ENCODE assay signal across 18 cellular contexts in genomic region chr17:78332530-78332929, GRCh38. TPM values are rescaled to one million over a fixed set of nuclear protein-coding genes. Genes with fewer than 3 reads are reported as not detected.
A peak's percentile ranks its signal among the peaks of the same experiment; 100 is the strongest.
DNase-seq lines count a peak whose midpoint lies in the region; ATAC-seq, FAIRE-seq and TF ChIP-seq lines count a peak whose summit lies in the region.
"Had no signal": no experiment of that assay in that cellular context is flagged by ENCODE, and none has a peak within 500 bp of the region (broad histone marks: within the 10 kb centered on the region; RNA-seq: fewer than 3 reads in every experiment).

No MANE protein-coding gene starts in this region.

- DNase-seq in A549 (ENCODE audit: low read depth in 1 of 2, low spot score in 1 of 2) = no peak
- DNase-seq in T-cell = no peak
- DNase-seq in NCI-H1048 (lab: John Stamatoyannopoulos, UW) = no peak
- DNase-seq in cerebellar nuclear complex (lab: John Stamatoyannopoulos, UW) = no peak
- no peak for DNase-seq in globus pallidus (ENCODE audit: low spot score)
- DNase-seq: activated gamma-delta T cell, GF-D8, Karpas-422, NCI-H1092 treated with DMSO at 0.1 percent for 48 hours, NCI-H2081 treated with DMSO at 0.1 percent for 48 hours, NCI-H510A, stomach had no signal

- peak overlapping the region; percentile 97 for H3K27ac Mint-ChIP-seq in T-cell
- peak overlapping the region; percentile 14 for H3K27ac Mint-ChIP-seq in dendritic cell treated with granulocyte-macrophage colony-stimulating factor and Interleukin-4, amounts not matched to agents 40 ng/mL and 50 ng/mL, for 4 days
- H3K27ac Mint-ChIP-seq: GM23338, type B pancreatic cell had no signal

- CTCF ChIA-PET in A549 (lab: Yijun Ruan, JAX) = interaction anchor here (1.0 to 2.0 kb wide), 4 partner anchors 13 to 28 kb away, joined by 3 to 8 read pairs (median 4); partner anchors contain the start of gene SOCS3
- CTCF ChIA-PET in T-cell (lab: Charles Lee) = no interaction called here

- H3K36me3 ChIP-seq in BLaER1 treated with 17β-estradiol and CSF1 and Interleukin-3, amounts not matched to agents 10 nM and 100 nM = no peaks in the 10 kb centered on the region
- H3K36me3 ChIP-seq: stomach had no signal

- peak overlapping the region in 1 of 3 donors; percentile 49 for H3K4me3 Mint-ChIP-seq in T-cell
- H3K4me3 Mint-ChIP-seq in dendritic cell treated with granulocyte-macrophage colony-stimulating factor and Interleukin-4, amounts not matched to agents 40 ng/mL and 50 ng/mL, for 4 days = no peak overlapping the region
- H3K4me3 Mint-ChIP-seq: GM23338, type B pancreatic cell had no signal

- TF ChIP-seq POLR2A in A549 (IDR thresholded peaks at IDR 0.05; ENCODE audit: low read length) = no peak

- H3K27me3 Mint-ChIP-seq in T-cell = no peaks in the 10 kb centered on the region
- H3K27me3 Mint-ChIP-seq in dendritic cell treated with granulocyte-macrophage colony-stimulating factor and Interleukin-4, amounts not matched to agents 40 ng/mL and 50 ng/mL, for 4 days = peaks cover 5% of the 10 kb centered on the region
- H3K27me3 Mint-ChIP-seq: type B pancreatic cell had no signal

- H3K9me3 ChIP-seq in A549 = no peaks in the 10 kb centered on the region
- H3K9me3 ChIP-seq in BLaER1 treated with 17β-estradiol and CSF1 and Interleukin-3, amounts not matched to agents 10 nM and 100 nM (replicated peaks in 1 of 11) = no peaks in the 10 kb centered on the region
- H3K9me3 ChIP-seq: stomach had no signal

- POLR2A ChIA-PET in A549 (lab: Yijun Ruan, JAX) (no interaction called here), T-cell (lab: Charles Lee) (no interaction called here)

- H3K4me3 ChIP-seq in A549 = no peak overlapping the region
- H3K4me3 ChIP-seq in BLaER1 treated with 17β-estradiol and CSF1 and Interleukin-3, amounts not matched to agents 10 nM and 100 nM = no peak overlapping the region
- H3K4me3 ChIP-seq: GM23338, stomach had no signal

- no peak for FAIRE-seq in A549 (lab: Jason Lieb, UNC)
- FAIRE-seq: colon had no signal

- no peak for TF ChIP-seq CTCF in A549 (IDR thresholded peaks at IDR 0.05)

- no peaks in the 10 kb centered on the region for H3K27me3 ChIP-seq in BLaER1 treated with 17β-estradiol and CSF1 and Interleukin-3, amounts not matched to agents 10 nM and 100 nM
- H3K27me3 ChIP-seq: stomach had no signal

- no peaks in the 10 kb centered on the region for H3K9me3 Mint-ChIP-seq in T-cell
- H3K9me3 Mint-ChIP-seq in dendritic cell treated with granulocyte-macrophage colony-stimulating factor and Interleukin-4, amounts not matched to agents 40 ng/mL and 50 ng/mL, for 4 days = no peaks in the 10 kb centered on the region
- H3K9me3 Mint-ChIP-seq: type B pancreatic cell had no signal

- TF ChIP-seq EP300 in A549 (IDR thresholded peaks at IDR 0.05) = no peak

- ATAC-seq in A549 (no peak), T-cell (replicated peaks in 1 of 4) (peak in 2 of 4 experiments; percentile 7 to 9)
- ATAC-seq: GM23338, Right ventricle myocardium inferior had no signal

- H3K4me1 Mint-ChIP-seq in T-cell = peaks cover 34 to 45% (median 43%) of the 10 kb centered on the region in 3 donors
- peaks cover 68% of the 10 kb centered on the region for H3K4me1 Mint-ChIP-seq in dendritic cell treated with granulocyte-macrophage colony-stimulating factor and Interleukin-4, amounts not matched to agents 40 ng/mL and 50 ng/mL, for 4 days (ENCODE audit: low read depth)

- H3K4me2 ChIP-seq in A549 = no peak overlapping the region
- H3K4me2 ChIP-seq in BLaER1 treated with 17β-estradiol and CSF1 and Interleukin-3, amounts not matched to agents 10 nM and 100 nM = peak overlapping the region in 7 of 11 experiments; percentile 24 to 96 (median 52); a peak in 12 of 22 replicates
- H3K4me2 ChIP-seq: GM23338 had no signal

- H3K27ac ChIP-seq in A549 = peak overlapping the region; percentile 15 to 97; a peak in 4 of 6 replicates
- H3K27ac ChIP-seq in BLaER1 treated with 17β-estradiol and CSF1 and Interleukin-3, amounts not matched to agents 10 nM and 100 nM = peak overlapping the region in 3 of 11 experiments; percentile 9 to 74 (median 39); a peak in 3 of 22 replicates
- H3K27ac ChIP-seq: stomach had no signal

- peaks cover 77% of the 10 kb centered on the region for H3K4me1 ChIP-seq in A549
- H3K4me1 ChIP-seq in BLaER1 treated with 17β-estradiol and CSF1 and Interleukin-3, amounts not matched to agents 10 nM and 100 nM = peaks cover 29 to 100% (median 75%) of the 10 kb centered on the region in 10 experiments

- H3K9ac ChIP-seq in BLaER1 treated with 17β-estradiol and CSF1 and Interleukin-3, amounts not matched to agents 10 nM and 100 nM = no peak overlapping the region

- 91% methylated on average over 8 of the region's 8 CpGs for WGBS in A549 (ENCODE audit: missing lambda C conversion rate)

- no peaks in the 10 kb centered on the region for H3K36me3 Mint-ChIP-seq in T-cell
- no peaks in the 10 kb centered on the region for H3K36me3 Mint-ChIP-seq in dendritic cell treated with granulocyte-macrophage colony-stimulating factor and Interleukin-4, amounts not matched to agents 40 ng/mL and 50 ng/mL, for 4 days (ENCODE audit: low read depth)
- H3K36me3 Mint-ChIP-seq: type B pancreatic cell had no signal

- TF ChIP-seq RAD21 in A549 (conservative IDR thresholded peaks at IDR 0.05 in 1 of 2, IDR thresholded peaks at IDR 0.05 in 1 of 2) = no peak

- no peaks in the 10 kb centered on the region for H4K20me1 ChIP-seq in BLaER1 treated with 17β-estradiol and CSF1 and Interleukin-3, amounts not matched to agents 10 nM and 100 nM

- intact Hi-C loops in dendritic cell treated with granulocyte-macrophage colony-stimulating factor and Interleukin-4, amounts not matched to agents 40 ng/mL and 50 ng/mL, for 4 days (cut with micrococcal nuclease) = no loop called here

TF ChIP-seq in A549, 52 proteins besides CTCF, POLR2A, EP300 and RAD21:
- no peak for TF ChIP-seq POLR2AphosphoS2 (conservative IDR thresholded peaks at IDR 0.05; ENCODE audit: low read length)

RNA-seq across cellular contexts. Expression of gene SOCS3, which starts 27.3 kb away (rescaled TPM):
- polyA plus RNA-seq in A549 (2011; rRNA removed) (13.3 and 14.7 TPM in 2 replicates), A549 (2017; fragmentation: RNase III; extraction: RNeasy Plus Mini Kit Qiagen cat#74134 plus additional on column Dnase treatment) (10.9 to 13.5 TPM (median 11.5 TPM) in 3 replicates)
- 16.7 and 27.8 TPM in 2 replicates for polyA plus RNA-seq in A549 (2012; cell fraction: cytosol; rRNA removed)
- 32.8 and 41.8 TPM in 2 replicates for polyA plus RNA-seq in A549 (2012; cell fraction: nucleus; rRNA removed)
- 19.8 and 19.9 TPM in 2 replicates for polyA minus RNA-seq in A549 (2011; rRNA and poly(A)+ RNA removed)
- 100 to 1,000 TPM in 2 of 5 donors, 10 to 100 TPM in 3; 14.2 to 248 (median 19.9) TPM for total RNA-seq in T-cell

RNA-seq across cellular contexts. Expression of gene PGS1, which starts 45.9 kb away (rescaled TPM):
- polyA plus RNA-seq in A549 (2011; rRNA removed) = 29.5 and 29.6 TPM in 2 replicates
- 41.5 and 50.7 TPM in 2 replicates for polyA plus RNA-seq in A549 (2012; cell fraction: cytosol; rRNA removed)
- 111 and 113 TPM in 2 replicates for polyA plus RNA-seq in A549 (2012; cell fraction: nucleus; rRNA removed)
- 23.4 to 27.0 TPM (median 23.7 TPM) in 3 replicates for polyA plus RNA-seq in A549 (2017; fragmentation: RNase III; extraction: RNeasy Plus Mini Kit Qiagen cat#74134 plus additional on column Dnase treatment)
- 40.0 and 45.8 TPM in 2 replicates for polyA minus RNA-seq in A549 (2011; rRNA and poly(A)+ RNA removed)
- 10 to 100 TPM; 60.5 to 87.2 (median 78.9) TPM for total RNA-seq in T-cell
